8 cellular contexts compared by ENCODE assay signal in the genomic region with DNA sequence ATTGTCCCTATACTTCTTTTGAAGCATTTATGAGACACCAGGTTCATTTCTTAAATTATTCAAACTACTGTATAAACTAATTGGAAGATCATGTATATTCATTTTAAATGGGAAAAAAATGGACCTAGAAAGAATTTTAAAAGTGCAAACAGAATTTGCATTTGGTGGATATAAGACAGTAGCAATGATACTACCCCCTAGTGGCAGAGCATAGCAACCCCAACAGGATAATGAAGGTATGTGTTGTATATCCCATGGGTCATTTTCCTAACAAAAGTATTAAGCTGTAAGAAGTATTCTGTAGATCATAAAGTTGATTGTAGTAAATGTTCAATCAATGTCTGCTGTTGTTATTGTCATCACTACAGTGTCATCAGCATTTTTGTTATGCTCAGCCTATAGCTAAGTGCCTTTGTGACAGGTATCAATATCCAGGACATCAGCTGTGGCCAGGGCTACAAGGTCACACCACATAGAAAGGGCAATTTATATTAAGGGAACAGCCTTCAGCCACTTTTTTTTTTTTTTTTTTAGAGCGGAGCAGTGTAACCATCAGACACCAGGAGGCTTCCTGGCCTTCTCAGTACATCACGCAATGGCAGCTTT.
DNase-seq lines count a peak whose midpoint lies in the region; ATAC-seq and TF ChIP-seq lines count a peak whose summit lies in the region.

No MANE protein-coding gene starts in this region.

- H3K36me3 Mint-ChIP-seq in naive B cell: no peaks in the 10 kb centered on the region

- TF ChIP-seq CTCF in dorsolateral prefrontal cortex (IDR thresholded peaks at IDR 0.05 in 54 of 56, conservative IDR thresholded peaks at IDR 0.05 in 2 of 56; ENCODE audit: low read depth in 1 of 56, partially characterized antibody in 56 of 56): peak; percentile 47 to 88 (median 74)

- DNase-seq in activated CD8-positive, alpha-beta memory T cell treated with anti-CD3 and anti-CD28 coated beads for 1 hour (ENCODE audit: extremely low read depth in 1 of 2, low read depth in 1 of 2): peak; percentile 1 to 5
- DNase-seq in activated CD8-positive, alpha-beta memory T cell treated with anti-CD3 and anti-CD28 coated beads for 24 hours: no peak
- DNase-seq in HuH-7 (ENCODE audit: low spot score) (peak; percentile 10), SKM-1 (lab: John Stamatoyannopoulos, UW; ENCODE audit: unreplicated experiment) (peak; percentile 36), dorsolateral prefrontal cortex (peak in 1 of 10 donors; percentile 14), naive B cell (peak; percentile 32), GF-D8 (lab: John Stamatoyannopoulos, UW) (no peak)
- DNase-seq in activated effector memory CD4-positive, alpha-beta T cell treated with Interleukin-2 at 50 U/mL for 16 hours: no peak

- no peak overlapping the region for H3K27ac Mint-ChIP-seq in naive B cell

- ATAC-seq in naive B cell (ENCODE audit: low read depth in 2 of 2): peak in 1 of 2 donors; percentile 38

- H3K9me3 Mint-ChIP-seq in naive B cell: no peaks in the 10 kb centered on the region

- intact Hi-C loops in dorsolateral prefrontal cortex (cut with DNase I): loop anchor here in 1 of 2 donors (5.0 kb wide), 2 partner anchors 53 to 438 kb away; no protein-coding TSS in a partner anchor

- peaks cover 23 to 45% (median 42%) of the 10 kb centered on the region in 3 donors for H3K27me3 Mint-ChIP-seq in naive B cell

- peaks cover 0 to 16% (median 0%) of the 10 kb centered on the region in 45 donors for H3K27me3 ChIP-seq in dorsolateral prefrontal cortex

- H3K4me3 ChIP-seq in dorsolateral prefrontal cortex: no peak overlapping the region

- H3K4me1 Mint-ChIP-seq in naive B cell: no peaks in the 10 kb centered on the region

- H3K27ac ChIP-seq in dorsolateral prefrontal cortex: no peak overlapping the region

- no peak overlapping the region for H3K4me3 Mint-ChIP-seq in naive B cell

Comparison
In these comparisons a context has a peak if more than half of its experiments do, and no peak if none do; other contexts are left out.
1. DNase-seq: peak in activated CD8-positive, alpha-beta memory T cell treated with anti-CD3 and anti-CD28 coated beads for 1 hour (2 of 2), HuH-7 (single experiment), SKM-1 (single experiment) and naive B cell (single experiment); none in activated CD8-positive, alpha-beta memory T cell treated with anti-CD3 and anti-CD28 coated beads for 24 hours (single experiment), GF-D8 (single experiment) and activated effector memory CD4-positive, alpha-beta T cell treated with Interleukin-2 at 50 U/mL for 16 hours (single experiment).